Comparison of ENCODE assay signal across 22 cellular contexts in the genomic region with DNA sequence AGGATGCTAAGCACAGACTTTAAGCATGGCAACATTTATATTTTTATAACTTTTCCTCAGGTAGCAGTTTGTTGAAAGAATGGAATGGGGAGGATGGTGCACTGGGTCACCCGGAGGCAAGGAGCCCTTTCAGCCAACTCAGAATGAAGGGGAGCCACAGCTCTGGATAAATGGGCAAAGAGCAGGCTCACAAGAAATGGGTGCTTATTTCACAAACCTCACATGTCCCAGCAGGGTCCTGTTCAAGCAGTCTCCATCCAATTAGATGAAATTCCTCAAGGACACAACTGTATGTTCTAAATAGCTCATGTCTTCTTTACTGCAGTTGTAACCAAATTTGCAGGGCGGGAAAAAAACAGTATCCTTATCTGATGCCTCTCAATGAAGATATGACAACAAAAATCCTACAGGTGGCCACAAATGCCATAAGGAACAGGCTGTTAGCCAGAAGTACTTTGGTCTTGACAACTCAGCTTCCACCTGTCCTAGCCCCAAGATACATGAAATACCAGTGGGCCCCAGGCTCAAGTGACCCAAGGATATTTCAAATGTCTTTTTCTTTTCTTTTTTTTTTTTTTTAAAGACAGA. TPM values are rescaled to one million over a fixed set of nuclear protein-coding genes. Genes with fewer than 3 reads are reported as not detected.
DNase-seq lines count a peak whose midpoint lies in the region; ATAC-seq, FAIRE-seq and TF ChIP-seq lines count a peak whose summit lies in the region.
"Had no signal": no experiment of that assay in that cellular context is flagged by ENCODE, and none has a peak within 500 bp of the region (broad histone marks: within the 10 kb centered on the region; RNA-seq: fewer than 3 reads in every experiment).

No MANE protein-coding gene starts in this region.

- H3K4me1 Mint-ChIP-seq in CD4-positive, CD25-positive, alpha-beta regulatory T cell: peaks cover 25 to 86% (median 49%) of the 10 kb centered on the region in 4 donors
- H3K4me1 Mint-ChIP-seq in natural killer cell treated with Interleukin-12 subunit alpha and Interleukin-12 subunit beta and Interleukin-15 and Interleukin-18, amount 100 ng/mL, for 72 hours (ENCODE audit: low read depth in 2 of 2): peaks cover 63 to 71% of the 10 kb centered on the region in 2 donors

- H3K36me3 Mint-ChIP-seq in CD4-positive, CD25-positive, alpha-beta regulatory T cell: peaks cover 3% of the 10 kb centered on the region
- peaks cover under 1% of the 10 kb centered on the region for H3K36me3 Mint-ChIP-seq in natural killer cell treated with Interleukin-12 subunit alpha and Interleukin-12 subunit beta and Interleukin-15 and Interleukin-18, amount 100 ng/mL, for 72 hours

- H3K4me3 Mint-ChIP-seq in CD4-positive, CD25-positive, alpha-beta regulatory T cell: peak overlapping the region in 2 of 4 donors; percentile 24 to 66
- H3K4me3 Mint-ChIP-seq in natural killer cell treated with Interleukin-12 subunit alpha and Interleukin-12 subunit beta and Interleukin-15 and Interleukin-18, amount 100 ng/mL, for 72 hours: peak overlapping the region; percentile 92
- H3K4me3 Mint-ChIP-seq: activated naive CD8-positive, alpha-beta T cell treated with anti-CD3 and anti-CD28 coated beads, Interleukin-2, amount 10 ng/mL, durations not matched to agents 7 days and 5 days had no signal

- no peak overlapping the region for H2BK20ac ChIP-seq in IMR-90 (ENCODE audit: low read depth, low read length)
- no peak overlapping the region for H2BK20ac ChIP-seq in H1 (ENCODE audit: low read length)

- no peaks in the 10 kb centered on the region for H3K36me3 ChIP-seq in CD4-positive, CD25-positive, alpha-beta regulatory T cell (ENCODE audit: control insufficient read depth, insufficient read depth, low read length)
- H3K36me3 ChIP-seq in IMR-90 (ENCODE audit: control insufficient read depth, insufficient read depth, low read length): no peaks in the 10 kb centered on the region; the same call in 1 of the 2 replicates
- H3K36me3 ChIP-seq in H1 (ENCODE audit: control insufficient read depth in 2 of 4, insufficient read depth in 4 of 4, low read length in 3 of 4): no peaks in the 10 kb centered on the region
- H3K36me3 ChIP-seq: ovary, sigmoid colon, SJSA1 had no signal

- no TSS peak for BruUV-seq in IMR-90 (replicated peaks; lab: Mats Ljungman, UMichigan)

- H3K4me3 ChIP-seq in CD4-positive, CD25-positive, alpha-beta regulatory T cell (ENCODE audit: low read depth, low read length): peak overlapping the region; percentile 1
- no peak overlapping the region for H3K4me3 ChIP-seq in IMR-90 (ENCODE audit: insufficient read depth, low read depth, low read length)
- no peak overlapping the region for H3K4me3 ChIP-seq in H1 (ENCODE audit: extremely low read depth in 1 of 4, insufficient read depth in 2 of 4, low read depth in 3 of 4, low read length in 4 of 4)
- H3K4me3 ChIP-seq: dorsolateral prefrontal cortex, ovary, sigmoid colon, SJSA1 had no signal

- TF ChIP-seq POLR2A in IMR-90 (IDR thresholded peaks at IDR 0.05; ENCODE audit: low read depth, low read length) (no peak), H1 (IDR thresholded peaks at IDR 0.05; ENCODE audit: control extremely low read depth in 1 of 2, low read depth in 2 of 2, low read length in 2 of 2) (no peak)

- H2AFZ ChIP-seq in IMR-90 (replicated peaks; ENCODE audit: low read length, poor library complexity) (no peak overlapping the region), H1 (ENCODE audit: low read length) (no peak overlapping the region)

- H3K14ac ChIP-seq in IMR-90 (replicated peaks; ENCODE audit: low read depth, low read length) (no peak overlapping the region), H1 (ENCODE audit: insufficient read length) (no peak overlapping the region)

- H3K56ac ChIP-seq in IMR-90 (ENCODE audit: extremely low read depth, insufficient read depth, low read length): no peak overlapping the region
- H3K56ac ChIP-seq in H1 (replicated peaks; ENCODE audit: insufficient read length, low read depth, low read length): no peak overlapping the region

- H4K91ac ChIP-seq in IMR-90 (ENCODE audit: insufficient read depth, low read depth, low read length) (no peak overlapping the region), H1 (replicated peaks; ENCODE audit: insufficient read length, low read length) (no peak overlapping the region)

- ATAC-seq in CD4-positive, CD25-positive, alpha-beta regulatory T cell (ENCODE audit: low read depth in 2 of 2): no peak
- ATAC-seq in IMR-90 (ENCODE audit: low read depth): no peak
- ATAC-seq in natural killer cell treated with Interleukin-12 subunit alpha and Interleukin-12 subunit beta and Interleukin-15 and Interleukin-18, amount 100 ng/mL, for 72 hours: no peak
- no peak for ATAC-seq in GM21717 (IDR thresholded peaks at IDR 0.05; ENCODE audit: unreplicated experiment)
- ATAC-seq in HG02623 (IDR thresholded peaks at IDR 0.05; ENCODE audit: unreplicated experiment): no peak

- H3K18ac ChIP-seq in IMR-90 (ENCODE audit: low read depth, low read length): no peak overlapping the region
- no peak overlapping the region for H3K18ac ChIP-seq in H1 (ENCODE audit: extremely low read depth, low read length)

- no peak for DNase-seq in CD4-positive, CD25-positive, alpha-beta regulatory T cell
- DNase-seq in IMR-90 (no peak), H1 (ENCODE audit: low read depth in 1 of 2, low spot score in 2 of 2) (no peak), mesenteric fat pad (ENCODE audit: low spot score) (no peak)
- DNase-seq in natural killer cell treated with Interleukin-12 subunit alpha and Interleukin-12 subunit beta and Interleukin-15 and Interleukin-18, amount 100 ng/mL, for 72 hours (ENCODE audit: low spot score): no peak
- DNase-seq: activated CD4-positive, alpha-beta T cell treated with anti-CD3 and anti-CD28 coated beads for 4 hours; activated naive CD8-positive, alpha-beta T cell treated with anti-CD3 and anti-CD28 coated beads, Interleukin-2, amount 10 ng/mL, durations not matched to agents 7 days and 5 days; activated T-cell treated with anti-CD3 and anti-CD28 coated beads for 4 hours; dorsolateral prefrontal cortex; GDM1; glutamatergic neuron; midbrain; NCI-H2081; NCI-H510A treated with DMSO at 0.1 percent for 48 hours; OCI-M1; ovary; sigmoid colon; stimulated activated CD4-positive, alpha-beta T cell treated with anti-CD3 and anti-CD28 coated beads, Interleukin-1b, Interleukin-23, amount 100 ng/mL, for 48 hours had no signal

- no peak overlapping the region for H3K27ac ChIP-seq in CD4-positive, CD25-positive, alpha-beta regulatory T cell (ENCODE audit: insufficient read depth, low read length, poor library complexity, severe bottlenecking)
- H3K27ac ChIP-seq in IMR-90 (ENCODE audit: insufficient read depth, low read length): no peak overlapping the region
- H3K27ac ChIP-seq in H1 (ENCODE audit: low read depth, low read length): no peak overlapping the region
- H3K27ac ChIP-seq: ovary, SJSA1 had no signal

- no peak overlapping the region for H2AK9ac ChIP-seq in IMR-90 (replicated peaks; ENCODE audit: low read depth, low read length, poor library complexity)

- CTCF ChIA-PET in IMR-90 (lab: Yijun Ruan, JAX): interaction anchor here (0.6 kb wide), 1 partner anchor 55 kb away, joined by 8 read pairs; no protein-coding TSS in a partner anchor
- CTCF ChIA-PET in H1 (lab: Charles Lee; ENCODE audit: partially characterized antibody): interaction anchor here (0.6 to 1.5 kb wide), 3 partner anchors 19 to 153 kb away, joined by 3 to 4 read pairs (median 4); no protein-coding TSS in a partner anchor

- H3K27me3 Mint-ChIP-seq in CD4-positive, CD25-positive, alpha-beta regulatory T cell: no peaks in the 10 kb centered on the region
- no peaks in the 10 kb centered on the region for H3K27me3 Mint-ChIP-seq in natural killer cell treated with Interleukin-12 subunit alpha and Interleukin-12 subunit beta and Interleukin-15 and Interleukin-18, amount 100 ng/mL, for 72 hours
- H3K27me3 Mint-ChIP-seq: activated naive CD8-positive, alpha-beta T cell treated with anti-CD3 and anti-CD28 coated beads, Interleukin-2, amount 10 ng/mL, durations not matched to agents 7 days and 5 days had no signal

- H3K9me3 ChIP-seq in CD4-positive, CD25-positive, alpha-beta regulatory T cell (ENCODE audit: control insufficient read depth in 2 of 2, low read length in 2 of 2): no peaks in the 10 kb centered on the region
- H3K9me3 ChIP-seq in IMR-90 (ENCODE audit: control insufficient read depth, insufficient read depth, low read length) (no peaks in the 10 kb centered on the region), H1 (ENCODE audit: insufficient read depth in 2 of 2, low read depth in 1 of 2, low read length in 1 of 2) (no peaks in the 10 kb centered on the region)
- H3K9me3 ChIP-seq: ovary, sigmoid colon, SJSA1 had no signal

- no peaks in the 10 kb centered on the region for H3K9me3 Mint-ChIP-seq in CD4-positive, CD25-positive, alpha-beta regulatory T cell
- no peaks in the 10 kb centered on the region for H3K9me3 Mint-ChIP-seq in natural killer cell treated with Interleukin-12 subunit alpha and Interleukin-12 subunit beta and Interleukin-15 and Interleukin-18, amount 100 ng/mL, for 72 hours
- H3K9me3 Mint-ChIP-seq: activated naive CD8-positive, alpha-beta T cell treated with anti-CD3 and anti-CD28 coated beads, Interleukin-2, amount 10 ng/mL, durations not matched to agents 7 days and 5 days had no signal

- H3K4ac ChIP-seq in IMR-90 (ENCODE audit: low read depth, low read length) (no peak overlapping the region), H1 (replicated peaks; ENCODE audit: insufficient read length, low read depth, low read length) (no peak overlapping the region)

- no peak for FAIRE-seq in H1 (lab: Jason Lieb, UNC)
- FAIRE-seq: GM12891 had no signal

- H3K23ac ChIP-seq in IMR-90 (ENCODE audit: low read depth, low read length) (0 out of 2 replicates have a peak overlapping the region, but pooled peaks have one; percentile 45), H1 (ENCODE audit: insufficient read length) (no peak overlapping the region)

- no CpG with 5 or more reads among the region's 2 CpGs for WGBS in IMR-90 (ENCODE audit: extremely low coverage in 2 of 2, insufficient read length in 1 of 2), 2 experiments
- 87% methylated on average over 2 of the region's 2 CpGs; no CpG with 5 or more reads in 1 of the 2 experiments for WGBS in H1 (ENCODE audit: extremely low coverage in 1 of 2, insufficient coverage in 1 of 2, insufficient read length in 1 of 2, insufficient replicate concordance in 2 of 2, low coverage in 1 of 2, low lambda C conversion rate in 2 of 2, missing lambda C conversion rate in 1 of 2), 2 experiments

- intact Hi-C loops in IMR-90 (cut with micrococcal nuclease): loop anchor here (5.0 kb wide), 1 partner anchor 48 kb away; a partner anchor contains a TSS

- in situ Hi-C loops in IMR-90 (cut with MboI; ENCODE audit: low sequenced_read_pairs): no loop called here

- H3K9ac ChIP-seq in IMR-90 (ENCODE audit: low read depth, low read length) (no peak overlapping the region), H1 (replicated peaks in 1 of 4; ENCODE audit: extremely low read depth in 1 of 4, low read depth in 3 of 4, low read length in 3 of 4) (no peak overlapping the region)

- H2BK12ac ChIP-seq in H1 (ENCODE audit: low read depth, low read length): no peak overlapping the region

- H3K4me1 ChIP-seq in CD4-positive, CD25-positive, alpha-beta regulatory T cell (ENCODE audit: control insufficient read depth, insufficient read depth, low read length, poor library complexity, severe bottlenecking): peaks cover 58% of the 10 kb centered on the region
- H3K4me1 ChIP-seq in IMR-90 (ENCODE audit: control insufficient read depth, insufficient read depth, low read length) (peaks cover 14% of the 10 kb centered on the region), H1 (replicated peaks in 1 of 4; ENCODE audit: control insufficient read depth in 3 of 4, insufficient read depth in 4 of 4, low read length in 3 of 4) (peaks cover 6 to 14% (median 9%) of the 10 kb centered on the region in 4 experiments; a peak in 6 of 7 replicates)

- no peak for TF ChIP-seq RAD21 in IMR-90 (IDR thresholded peaks at IDR 0.05; ENCODE audit: low read length)
- no peak for TF ChIP-seq RAD21 in H1 (IDR thresholded peaks at IDR 0.05 in 1 of 2, conservative IDR thresholded peaks at IDR 0.05 in 1 of 2; ENCODE audit: low read depth in 2 of 2, low read length in 2 of 2)

- H3K4me2 ChIP-seq in IMR-90 (ENCODE audit: low read depth, low read length): no peak overlapping the region
- peak overlapping the region; percentile 5 to 43; a peak in 3 of 4 replicates for H3K4me2 ChIP-seq in H1 (ENCODE audit: insufficient read depth in 1 of 2, low read depth in 2 of 2, low read length in 2 of 2)

- H3K23me2 ChIP-seq in H1 (ENCODE audit: low read depth, low read length): no peaks in the 10 kb centered on the region

- H4K20me1 ChIP-seq in IMR-90 (ENCODE audit: insufficient read depth, low read length): peaks cover 85% of the 10 kb centered on the region
- peaks cover 8 to 27% of the 10 kb centered on the region in 2 experiments for H4K20me1 ChIP-seq in H1 (replicated peaks in 1 of 2; ENCODE audit: control insufficient read depth in 1 of 2, insufficient read depth in 2 of 2, low read length in 2 of 2)

- no peak overlapping the region for H2AK5ac ChIP-seq in IMR-90 (ENCODE audit: low read depth, low read length)
- no peak overlapping the region for H2AK5ac ChIP-seq in H1 (ENCODE audit: low read depth, low read length)

- no peak overlapping the region for H4K5ac ChIP-seq in IMR-90 (ENCODE audit: low read depth, low read length)
- H4K5ac ChIP-seq in H1 (ENCODE audit: insufficient read length, low read depth, low read length): no peak overlapping the region

- H3K27ac Mint-ChIP-seq in CD4-positive, CD25-positive, alpha-beta regulatory T cell: peak overlapping the region; percentile 90 to 99 (median 98)
- peak overlapping the region; percentile 96 for H3K27ac Mint-ChIP-seq in natural killer cell treated with Interleukin-12 subunit alpha and Interleukin-12 subunit beta and Interleukin-15 and Interleukin-18, amount 100 ng/mL, for 72 hours

- no peak overlapping the region for H4K8ac ChIP-seq in IMR-90 (ENCODE audit: low read depth in 2 of 2, low read length in 2 of 2)
- H4K8ac ChIP-seq in H1 (ENCODE audit: extremely low read depth, insufficient read depth, low read length): no peak overlapping the region

- POLR2A ChIA-PET in IMR-90 (lab: Charles Lee; ENCODE audit: unreplicated experiment) (no interaction called here), H1 (lab: Charles Lee; ENCODE audit: partially characterized antibody) (no interaction called here)

- peaks cover 7 to 83% of the 10 kb centered on the region in 2 experiments; a peak in 3 of 4 replicates for H3K79me2 ChIP-seq in H1 (ENCODE audit: control insufficient read depth in 1 of 2, insufficient read depth in 2 of 2, low read length in 2 of 2)

- no peaks in the 10 kb centered on the region for H3K27me3 ChIP-seq in CD4-positive, CD25-positive, alpha-beta regulatory T cell (ENCODE audit: control insufficient read depth, insufficient read depth, low read length)
- H3K27me3 ChIP-seq in IMR-90 (ENCODE audit: control insufficient read depth, insufficient read depth, low read length) (no peaks in the 10 kb centered on the region), H1 (replicated peaks in 1 of 4; ENCODE audit: control insufficient read depth in 3 of 4, extremely low read depth in 1 of 4, insufficient read depth in 3 of 4, low read length in 3 of 4) (no peaks in the 10 kb centered on the region)
- H3K27me3 ChIP-seq: dorsolateral prefrontal cortex, ovary, sigmoid colon, SJSA1 had no signal

- dilution Hi-C loops in IMR-90 (cut with HindIII; ENCODE audit: low sequenced_read_pairs, unreplicated experiment): no loop called here

- peaks cover 30% of the 10 kb centered on the region for H3K9me1 ChIP-seq in IMR-90 (ENCODE audit: insufficient read depth, low read length)

- TF ChIP-seq CTCF in IMR-90 (conservative IDR thresholded peaks at IDR 0.05; ENCODE audit: low read depth, low read length) (no peak), H1 (IDR thresholded peaks at IDR 0.05; ENCODE audit: control extremely low read depth in 1 of 3, insufficient read depth in 1 of 3, low read depth in 1 of 3, low read length in 3 of 3) (no peak)

- H2BK15ac ChIP-seq in IMR-90 (ENCODE audit: low read depth, low read length) (no peak overlapping the region), H1 (ENCODE audit: low read length) (no peak overlapping the region)

- no peak for TF ChIP-seq EP300 in H1 (IDR thresholded peaks at IDR 0.05; ENCODE audit: borderline replicate concordance in 1 of 2, low read depth in 2 of 2, low read length in 2 of 2)

- no peak overlapping the region for H2BK120ac ChIP-seq in IMR-90 (ENCODE audit: low read depth, low read length)
- no peak overlapping the region for H2BK120ac ChIP-seq in H1 (replicated peaks; ENCODE audit: low read depth, low read length)

- H2BK5ac ChIP-seq in IMR-90 (ENCODE audit: low read depth, low read length, poor library complexity, severe bottlenecking) (no peak overlapping the region), H1 (ENCODE audit: low read depth, low read length) (no peak overlapping the region)

- H3K79me1 ChIP-seq in IMR-90 (ENCODE audit: low read depth in 1 of 2, low read length in 2 of 2) (peaks cover 15 to 78% of the 10 kb centered on the region in 2 experiments; a peak in 3 of 4 replicates), H1 (ENCODE audit: low read depth, low read length) (peaks cover 12% of the 10 kb centered on the region)

RNA-seq across cellular contexts. Expression of a gene that starts 48.2 kb away (rescaled TPM):
- total RNA-seq in CD4-positive, CD25-positive, alpha-beta regulatory T cell: 88.0 TPM
- 10 to 100 TPM; 46.5 to 81.3 (median 64.7) TPM for polyA plus RNA-seq in CD4-positive, CD25-positive, alpha-beta regulatory T cell
- total RNA-seq in IMR-90 (2012; rRNA removed): 44.7 and 51.3 TPM in 2 replicates
- polyA plus RNA-seq in IMR-90 (2012; rRNA removed): 33.5 and 41.0 TPM in 2 replicates
- 12.2 and 12.7 TPM in 2 replicates for polyA plus RNA-seq in IMR-90 (2012; cell fraction: cytosol; rRNA removed)
- 9.4 and 33.2 TPM in 2 replicates for polyA plus RNA-seq in IMR-90 (2012; cell fraction: nucleus; rRNA removed; ENCODE audit: low replicate concordance)
- 95.8 and 101 TPM in 2 replicates for total RNA-seq in H1 (2021; fragmentation: NEBNext Ultra II Directional; extraction: Animal tissue kit (Norgen Biotek cat#: 25700))
- 20.9 and 28.1 TPM in 2 replicates for polyA plus RNA-seq in H1 (2011; rRNA removed)
- polyA plus RNA-seq in H1 (2011; cell fraction: cytosol; rRNA removed): 28.5 TPM
- 32.3 TPM for polyA plus RNA-seq in H1 (2011; cell fraction: nucleus; rRNA removed)
- polyA plus RNA-seq in H1 (2012, experiment 1 of 2): 38.2 to 61.7 TPM (median 47.8 TPM) in 4 replicates
- 8.1 TPM for polyA plus RNA-seq in H1 (2012, experiment 2 of 2)
- polyA plus RNA-seq in H1 (2013, experiment 1 of 2): 33.8 TPM
- polyA plus RNA-seq in H1 (2013, experiment 2 of 2): 35.8 TPM
- polyA minus RNA-seq in H1 (2011; rRNA and poly(A)+ RNA removed): 84.6 and 115 TPM in 2 replicates
- polyA minus RNA-seq in H1 (2011; cell fraction: cytosol; rRNA and poly(A)+ RNA removed): 21.4 TPM
- polyA minus RNA-seq in H1 (2011; cell fraction: nucleus; rRNA and poly(A)+ RNA removed): 25.4 TPM
- total RNA-seq in natural killer cell treated with Interleukin-12 subunit alpha and Interleukin-12 subunit beta and Interleukin-15 and Interleukin-18, amount 100 ng/mL, for 72 hours: 100 to 1,000 TPM; 168 to 176 TPM
- 109 TPM for total RNA-seq in mesenteric fat pad
